In genomic region chr17:81419333-81419885, GRCh38 we compare ENCODE assay signal across 9 cellular contexts. TPM values are rescaled to one million over a fixed set of nuclear protein-coding genes. Genes with fewer than 3 reads are reported as not detected.
DNase-seq lines count a peak whose midpoint lies in the region; ATAC-seq and TF ChIP-seq lines count a peak whose summit lies in the region.
"Had no signal": no experiment of that assay in that cellular context is flagged by ENCODE, and none has a peak within 500 bp of the region (broad histone marks: within the 10 kb centered on the region; RNA-seq: fewer than 3 reads in every experiment).

No MANE protein-coding gene starts in this region.

- no peak for TF ChIP-seq CTCF in A673 (conservative IDR thresholded peaks at IDR 0.05; ENCODE audit: low read depth, low read length)
- TF ChIP-seq CTCF in gastrocnemius medialis (IDR thresholded peaks at IDR 0.05 in 4 of 5, conservative IDR thresholded peaks at IDR 0.05 in 1 of 5) = no peak

- peaks cover 71% of the 10 kb centered on the region for H3K4me1 ChIP-seq in A673 (ENCODE audit: insufficient read depth, low read length, poor library complexity, severe bottlenecking)
- H3K4me1 ChIP-seq in adipocyte (ENCODE audit: control insufficient read depth, insufficient read depth, low read length) = peaks cover 66% of the 10 kb centered on the region
- H3K4me1 ChIP-seq in gastrocnemius medialis = peaks cover 62 to 73% of the 10 kb centered on the region in 2 donors

- H3K27ac ChIP-seq in A673 (ENCODE audit: low read depth, low read length, poor library complexity, severe bottlenecking) = peak overlapping the region; percentile 98
- H3K27ac ChIP-seq in gastrocnemius medialis = peak overlapping the region; percentile 74 to 79 (median 76)

- peak overlapping the region; percentile 88 for H3K9ac ChIP-seq in adipocyte (ENCODE audit: low read length)

- no TSS peak for BruUV-seq in A673 (replicated peaks; lab: Mats Ljungman, UMichigan)

- TF ChIP-seq POLR2A in gastrocnemius medialis (IDR thresholded peaks at IDR 0.05) = peak in 1 of 2 donors; percentile 15

- intact Hi-C loops in A673 (cut with micrococcal nuclease; ENCODE audit: unreplicated experiment) = no loop called here
- intact Hi-C loops in left cardiac atrium (cut with DNase I) = no loop called here
- intact Hi-C loops in gastrocnemius medialis (cut with DNase I; ENCODE audit: low total_unique reads) = no loop called here

- CTCF ChIA-PET in A673 (lab: Charles Lee) = interaction anchor here (0.6 to 1.2 kb wide), 5 partner anchors 11 to 992 kb away, joined by 3 to 7 read pairs (median 4); no protein-coding TSS in a partner anchor

- TF ChIP-seq RAD21 in Ishikawa (IDR thresholded peaks at IDR 0.05; ENCODE audit: low read depth) = no peak; the same call in 1 of the 2 replicates

- peak; percentile 21; the same call in 1 of the 2 replicates for TF ChIP-seq EP300 in Ishikawa (IDR thresholded peaks at IDR 0.05; ENCODE audit: borderline replicate concordance)

- H3K4me3 ChIP-seq in A673 (ENCODE audit: low read depth, low read length, poor library complexity, severe bottlenecking) (peak overlapping the region; percentile 28), adipocyte (ENCODE audit: low read length) (peak overlapping the region; percentile 69), gastrocnemius medialis (peak overlapping the region; percentile 29 to 38 (median 33))

- DNase-seq in A673 (ENCODE audit: low spot score) = peak; percentile 100
- DNase-seq in adipocyte (ENCODE audit: low read depth) = peak; percentile 83
- DNase-seq in left cardiac atrium = peak; percentile 95
- peak in 1 of 2 donors; percentile 58 for DNase-seq in gastrocnemius medialis
- DNase-seq in HUDEP-2 (lab: John Stamatoyannopoulos, UW; ENCODE audit: unreplicated experiment in 76 of 76) = no peak

- H3K27me3 ChIP-seq in A673 (replicated peaks; ENCODE audit: insufficient read depth, low read depth, low read length, poor library complexity) (no peaks in the 10 kb centered on the region), adipocyte (replicated peaks; ENCODE audit: control insufficient read depth, insufficient read depth, low read length) (no peaks in the 10 kb centered on the region), gastrocnemius medialis (peaks cover 0 to 6% (median 0%) of the 10 kb centered on the region in 3 donors)

- peak; percentile 75 to 83 for ATAC-seq in left cardiac atrium
- peak; percentile 32 to 41 for ATAC-seq in gastrocnemius medialis
- ATAC-seq in HG03432 (IDR thresholded peaks at IDR 0.05; ENCODE audit: unreplicated experiment) = no peak
- ATAC-seq in HG02623 (IDR thresholded peaks at IDR 0.05; ENCODE audit: unreplicated experiment) = no peak

- H3K9me3 ChIP-seq in A673 (ENCODE audit: low read depth, low read length, poor library complexity, severe bottlenecking) (no peaks in the 10 kb centered on the region), adipocyte (ENCODE audit: control insufficient read depth, low read length) (no peaks in the 10 kb centered on the region), gastrocnemius medialis (no peaks in the 10 kb centered on the region)

- in situ Hi-C loops in gastrocnemius medialis (cut with MboI; ENCODE audit: low sequenced_read_pairs in 4 of 4) = no loop called here

- H3K36me3 ChIP-seq in A673 (ENCODE audit: insufficient read depth, low read length, poor library complexity, severe bottlenecking) = no peaks in the 10 kb centered on the region
- H3K36me3 ChIP-seq in adipocyte (ENCODE audit: control insufficient read depth, insufficient read depth, low read length, severe bottlenecking) = no peaks in the 10 kb centered on the region
- no peaks in the 10 kb centered on the region for H3K36me3 ChIP-seq in gastrocnemius medialis

- POLR2A ChIA-PET in A673 (lab: Charles Lee; ENCODE audit: low non-redundant PET) = interaction anchor here (0.6 to 1.4 kb wide), 8 partner anchors 12 to 197 kb away, joined by 3 to 7 read pairs (median 5); partner anchors contain the start of genes BAHCC1, CEP131, NDUFAF8 and TEPSIN

TF ChIP-seq in Ishikawa, 13 proteins besides CTCF, POLR2A, EP300 and RAD21:
- TF ChIP-seq FOXM1 (IDR thresholded peaks at IDR 0.05; ENCODE audit: borderline replicate concordance, low read depth) (no peak), TCF12 (IDR thresholded peaks at IDR 0.05; ENCODE audit: low read depth) (peak; percentile 43; the same call in 1 of the 2 replicates), CREB1 (IDR thresholded peaks at IDR 0.05; ENCODE audit: low read depth) (no peak), TEAD4 (IDR thresholded peaks at IDR 0.05) (peak; percentile 56; the same call in 1 of the 2 replicates), YY1 (IDR thresholded peaks at IDR 0.05; ENCODE audit: low read depth) (0 out of 2 replicates have a peak, but pooled peaks have one; percentile 11), MAX (IDR thresholded peaks at IDR 0.05) (peak; percentile 78), TAF1 (IDR thresholded peaks at IDR 0.05; ENCODE audit: low read depth) (no peak), CEBPB (IDR thresholded peaks at IDR 0.05) (no peak), ZBTB7A (IDR thresholded peaks at IDR 0.05; ENCODE audit: low read depth) (peak; percentile 84), EGR1 (IDR thresholded peaks at IDR 0.05) (no peak)
- TF ChIP-seq, protein P1, sequence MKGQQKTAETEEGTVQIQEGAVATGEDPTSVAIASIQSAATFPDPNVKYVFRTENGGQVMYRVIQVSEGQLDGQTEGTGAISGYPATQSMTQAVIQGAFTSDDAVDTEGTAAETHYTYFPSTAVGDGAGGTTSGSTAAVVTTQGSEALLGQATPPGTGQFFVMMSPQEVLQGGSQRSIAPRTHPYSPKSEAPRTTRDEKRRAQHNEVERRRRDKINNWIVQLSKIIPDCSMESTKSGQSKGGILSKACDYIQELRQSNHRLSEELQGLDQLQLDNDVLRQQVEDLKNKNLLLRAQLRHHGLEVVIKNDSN (IDR thresholded peaks at IDR 0.05) = no peak

RNA-seq across cellular contexts. Expression of gene BAHCC1, which starts 24.2 kb away (rescaled TPM):
- 74.2 and 80.6 TPM in 2 replicates for total RNA-seq in A673 (2021)
- 1 to 10 TPM; 8.3 to 9.9 TPM for total RNA-seq in left cardiac atrium
- total RNA-seq in gastrocnemius medialis = 1 to 10 TPM; 2.5 to 8.4 (median 5.8) TPM
- total RNA-seq: activated CD8-positive, alpha-beta memory T cell treated with anti-CD3 and anti-CD28 coated beads for 36 hours had no signal

Comparison
In these comparisons a context has a peak if more than half of its experiments do, and no peak if none do; other contexts are left out.
1. DNase-seq: peak in A673 (single experiment), adipocyte (single experiment) and left cardiac atrium (single experiment); none in HUDEP-2 (0 of 76).
2. ATAC-seq: peak in left cardiac atrium (2 of 2) and gastrocnemius medialis (2 of 2); none in HG03432 (single experiment) and HG02623 (single experiment).
3. Peak in every context shown above with its lines, with median percentiles within 50 percentile points of each other: H3K4me3 ChIP-seq.